2 cellular contexts compared by ENCODE assay signal in genomic region chr2:54377901-54378493, GRCh38.
TF ChIP-seq lines count a peak whose summit lies in the region.

No MANE protein-coding gene starts in this region.

TF ChIP-seq in GM23338, 12 proteins besides CTCF, POLR2A, EP300 and RAD21 (continued from another document):
- no peak for TF ChIP-seq REST (IDR thresholded peaks at IDR 0.05; ENCODE audit: unreplicated experiment)
- TF ChIP-seq POLR2AphosphoS5 (IDR thresholded peaks at IDR 0.05; ENCODE audit: low read depth), result no peak
- no peak for TF ChIP-seq STAT1 (IDR thresholded peaks at IDR 0.05; ENCODE audit: unreplicated experiment)
- TF ChIP-seq ETS1 (IDR thresholded peaks at IDR 0.05), result no peak
- no peak for TF ChIP-seq JUNB (IDR thresholded peaks at IDR 0.05; ENCODE audit: unreplicated experiment)
- TF ChIP-seq ZNF462 (CRISPR knock-in tag; IDR thresholded peaks at IDR 0.05), result no peak
- TF ChIP-seq CREB1 (CRISPR knock-in tag; IDR thresholded peaks at IDR 0.05; ENCODE audit: low read depth), result no peak
- no peak for TF ChIP-seq EZH2 (IDR thresholded peaks at IDR 0.05; ENCODE audit: low read depth, unreplicated experiment)
- TF ChIP-seq EZH2phosphoT487 (IDR thresholded peaks at IDR 0.05; ENCODE audit: unreplicated experiment), result no peak
- TF ChIP-seq ZNF114 (CRISPR knock-in tag; IDR thresholded peaks at IDR 0.05), result no peak

TF ChIP-seq in WTC11, 78 proteins besides CTCF, POLR2A, EP300 and RAD21 (continued from another document):
- TF ChIP-seq ZNF263 (CRISPR knock-in tag; IDR thresholded peaks at IDR 0.05; ENCODE audit: low read depth) (no peak), GRHL2 (CRISPR knock-in tag; IDR thresholded peaks at IDR 0.05; ENCODE audit: insufficient replicate concordance, severe bottlenecking) (no peak), FOXP1 (CRISPR knock-in tag; IDR thresholded peaks at IDR 0.05; ENCODE audit: borderline replicate concordance) (no peak), TEAD4 (CRISPR knock-in tag; IDR thresholded peaks at IDR 0.05) (no peak), ZNF512 (CRISPR knock-in tag; IDR thresholded peaks at IDR 0.05; ENCODE audit: borderline replicate concordance) (no peak)
TF ChIP-seq in WTC11: peak in this region for 0.
